8 cellular contexts compared by ENCODE assay signal in the genomic region with DNA sequence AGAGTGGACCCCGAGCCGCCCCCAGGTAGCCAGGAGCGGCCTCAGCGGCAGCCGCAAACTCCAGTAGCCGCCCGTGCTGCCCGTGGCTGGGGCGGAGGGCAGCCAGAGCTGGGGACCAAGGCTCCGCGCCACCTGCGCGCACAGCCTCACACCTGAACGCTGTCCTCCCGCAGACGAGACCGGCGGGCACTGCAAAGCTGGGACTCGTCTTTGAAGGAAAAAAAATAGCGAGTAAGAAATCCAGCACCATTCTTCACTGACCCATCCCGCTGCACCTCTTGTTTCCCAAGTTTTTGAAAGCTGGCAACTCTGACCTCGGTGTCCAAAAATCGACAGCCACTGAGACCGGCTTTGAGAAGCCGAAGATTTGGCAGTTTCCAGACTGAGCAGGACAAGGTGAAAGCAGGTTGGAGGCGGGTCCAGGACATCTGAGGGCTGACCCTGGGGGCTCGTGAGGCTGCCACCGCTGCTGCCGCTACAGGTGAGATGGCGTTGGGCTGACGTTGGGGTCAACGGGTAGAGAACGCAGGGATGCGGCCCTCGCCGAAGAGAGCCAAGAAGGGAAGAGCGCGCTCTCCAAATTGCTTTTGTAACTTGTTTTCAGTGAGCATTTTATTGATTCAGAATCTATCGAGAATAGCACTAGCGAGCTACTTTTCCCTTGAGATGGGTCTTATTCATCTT. TPM values are rescaled to one million over a fixed set of nuclear protein-coding genes. Genes with fewer than 3 reads are reported as not detected.
DNase-seq lines count a peak whose midpoint lies in the region; ATAC-seq, FAIRE-seq and TF ChIP-seq lines count a peak whose summit lies in the region.

No MANE protein-coding gene starts in this region.

- H3K27me3 ChIP-seq in GM06990 (replicated peaks; ENCODE audit: control insufficient read depth, insufficient read depth, low read length) (no peaks in the 10 kb centered on the region), GM23248 (replicated peaks; ENCODE audit: insufficient read depth) (peaks cover 13% of the 10 kb centered on the region), body of pancreas (no peaks in the 10 kb centered on the region), HepG2 (ENCODE audit: control insufficient read depth in 1 of 2, insufficient read depth in 2 of 2, low read length in 2 of 2) (peaks cover 1 to 7% of the 10 kb centered on the region in 2 experiments; a peak in 2 of 5 replicates)

- peak; percentile 28 for DNase-seq in GM06990 (ENCODE audit: extremely low read depth, insufficient read length)
- DNase-seq in GM23248 = no peak
- DNase-seq in NAMALWA (ENCODE audit: low spot score) = peak; percentile 39
- DNase-seq in body of pancreas = peak; percentile 33 to 42 (median 38)
- no peak for DNase-seq in HepG2 (ENCODE audit: low spot score)
- peak; percentile 42 for DNase-seq in stimulated activated naive CD8-positive, alpha-beta T cell treated with anti-CD3 and anti-CD28 coated beads, Interleukin-15, Interleukin-2, amounts not matched to agents 100 U/mL and 50 U/mL, for 24 hours
- DNase-seq in NCI-H446 treated with DMSO at 0.1 percent for 48 hours (lab: John Stamatoyannopoulos, UW) = no peak
- no peak for DNase-seq in middle frontal gyrus (ENCODE audit: extremely low spot score, low spot score)

- no peaks in the 10 kb centered on the region for H3K36me3 ChIP-seq in GM06990 (ENCODE audit: control insufficient read depth, insufficient read depth, low read length)
- H3K36me3 ChIP-seq in GM23248 (ENCODE audit: low read depth) = no peaks in the 10 kb centered on the region
- no peaks in the 10 kb centered on the region for H3K36me3 ChIP-seq in body of pancreas (replicated peaks in 1 of 2; ENCODE audit: insufficient read depth in 1 of 2, low read depth in 2 of 2)
- no peaks in the 10 kb centered on the region for H3K36me3 ChIP-seq in HepG2 (replicated peaks in 1 of 2; ENCODE audit: control insufficient read depth in 1 of 2, insufficient read depth in 2 of 2, low read length in 2 of 2)

- H3K27ac ChIP-seq in GM23248 (no peak overlapping the region), body of pancreas (peak overlapping the region; percentile 37 to 95 (median 89)), HepG2 (ENCODE audit: extremely low read length, insufficient read depth, low read length) (no peak overlapping the region)

- BruUV-seq in HepG2 (replicated peaks; lab: Mats Ljungman, UMichigan) = no TSS peak

- H3K79me2 ChIP-seq in GM23248 (ENCODE audit: insufficient read depth) (no peaks in the 10 kb centered on the region), HepG2 (ENCODE audit: insufficient read depth, low read length) (no peaks in the 10 kb centered on the region)

- H3K9ac ChIP-seq in GM23248 = no peak overlapping the region
- no peak overlapping the region for H3K9ac ChIP-seq in HepG2 (ENCODE audit: insufficient read depth, low read depth, low read length)

- intact Hi-C loops in body of pancreas (cut with DNase I) = loop anchor here (5.0 kb wide), 1 partner anchor 968 kb away; no protein-coding TSS in a partner anchor
- intact Hi-C loops in HepG2 (cut with micrococcal nuclease; ENCODE audit: unreplicated experiment) = no loop called here

- H4K20me1 ChIP-seq in GM23248 (ENCODE audit: insufficient read depth) (no peaks in the 10 kb centered on the region), HepG2 (ENCODE audit: insufficient read depth, low read length) (no peaks in the 10 kb centered on the region)

- H3K4me2 ChIP-seq in GM23248 (ENCODE audit: unreplicated experiment) (peak overlapping the region; percentile 85), HepG2 (ENCODE audit: low read depth, low read length) (peak overlapping the region; percentile 86)

- CTCF ChIA-PET in HepG2 (lab: Yijun Ruan, JAX; ENCODE audit: low intra/inter-chr PET ratio, low total read pairs) = no interaction called here

- in situ Hi-C loops in GM23248 (cut with MboI) = loop anchor here (10.0 kb wide), 2 partner anchors 735 to 965 kb away; no protein-coding TSS in a partner anchor
- in situ Hi-C loops in HepG2 (cut with HindIII; ENCODE audit: extremely low pct_ligation_motif_present, low pct_unique_long_range_greater_than_20kb) = loop anchor here (10.0 to 25.0 kb wide), 2 partner anchors 965 to 1093 kb away; no protein-coding TSS in a partner anchor

- H3K9me2 ChIP-seq in GM23248 (ENCODE audit: insufficient read depth) = no peaks in the 10 kb centered on the region

- TF ChIP-seq EP300 in HepG2 (IDR thresholded peaks at IDR 0.05; ENCODE audit: low read depth in 2 of 2, low read length in 2 of 2) = no peak
- TF ChIP-seq EP300 in HepG2 (CRISPR knock-in tag; IDR thresholded peaks at IDR 0.05; ENCODE audit: borderline replicate concordance) = no peak

- no peak for TF ChIP-seq RAD21 in HepG2 (CRISPR knock-in tag; IDR thresholded peaks at IDR 0.05)

- no peaks in the 10 kb centered on the region for H3K9me3 ChIP-seq in GM23248 (ENCODE audit: low read depth)
- H3K9me3 ChIP-seq in body of pancreas = no peaks in the 10 kb centered on the region
- no peaks in the 10 kb centered on the region for H3K9me3 ChIP-seq in HepG2 (ENCODE audit: low read length)

- H2AFZ ChIP-seq in GM23248 (peak overlapping the region; percentile 82), HepG2 (ENCODE audit: low read length) (no peak overlapping the region)

- FAIRE-seq in HepG2 (lab: Jason Lieb, UNC) = no peak

- POLR2A ChIA-PET in HepG2 (lab: Yijun Ruan, JAX) = no interaction called here

- H3K4me3 ChIP-seq in GM06990 (replicated peaks; ENCODE audit: low read depth, low read length) (peak overlapping the region; percentile 71), GM23248 (peak overlapping the region; percentile 76), body of pancreas (peak overlapping the region; percentile 24 to 95), HepG2 (replicated peaks in 1 of 3; ENCODE audit: insufficient read depth in 1 of 3, low read depth in 2 of 3, low read length in 3 of 3) (peak overlapping the region; percentile 61 to 75 (median 64); a peak in 5 of 6 replicates)

- WGBS in GM23248 (ENCODE audit: low coverage in 1 of 2, low lambda C conversion rate in 2 of 2, missing lambda C conversion rate in 2 of 2), 2 experiments = 1 to 2% methylated on average over 39 to 40 of the region's 40 CpGs
- 0 to 1% methylated on average over 25 to 40 of the region's 40 CpGs for WGBS in body of pancreas, 2 donors
- 12% methylated on average over 24 of the region's 40 CpGs for WGBS in HepG2 (ENCODE audit: low lambda C conversion rate)

- peak; percentile 25 for ATAC-seq in body of pancreas
- peak; percentile 84 for ATAC-seq in HepG2
- no peak for ATAC-seq in stimulated activated naive CD8-positive, alpha-beta T cell treated with anti-CD3 and anti-CD28 coated beads, Interleukin-15, Interleukin-2, amounts not matched to agents 100 U/mL and 50 U/mL, for 24 hours

- H3K4me1 ChIP-seq in GM23248 (ENCODE audit: insufficient read depth) = peaks cover 36% of the 10 kb centered on the region
- peaks cover 13% of the 10 kb centered on the region for H3K4me1 ChIP-seq in body of pancreas
- peaks cover 12% of the 10 kb centered on the region; the same call in 1 of the 2 replicates for H3K4me1 ChIP-seq in HepG2 (ENCODE audit: insufficient read depth, low read length)

- no peak for TF ChIP-seq POLR2A in body of pancreas (IDR thresholded peaks at IDR 0.05)
- TF ChIP-seq POLR2A in HepG2 (IDR thresholded peaks at IDR 0.05; ENCODE audit: insufficient read depth in 1 of 2, low read depth in 2 of 2, low read length in 2 of 2) = no peak

- no peak for TF ChIP-seq CTCF in GM06990 (IDR thresholded peaks at IDR 0.05; ENCODE audit: insufficient read depth, low read length, poor library complexity, severe bottlenecking)
- no peak for TF ChIP-seq CTCF in body of pancreas (IDR thresholded peaks at IDR 0.05)
- TF ChIP-seq CTCF in HepG2 (CRISPR knock-in tag; IDR thresholded peaks at IDR 0.05) = no peak

- H3F3A ChIP-seq in GM23248 (ENCODE audit: insufficient read depth) = peaks cover 9% of the 10 kb centered on the region; the same call in 1 of the 2 replicates

RNA-seq across cellular contexts. Expression of a gene that starts 0.4 kb away (rescaled TPM):
- total RNA-seq in GM23248 (2014; rRNA removed; shearing (Covaris generic)) = 0.13 TPM in 1 of 2 replicates, not detected in the other
- 0.41 and 0.46 TPM in 2 replicates for polyA plus RNA-seq in GM23248 (2016; fragmentation: Nextera tagmentation; extraction: Ambion mirVana)
- total RNA-seq in body of pancreas = 10 to 100 TPM; 25.9 to 38.9 TPM
- total RNA-seq in HepG2 (2016; rRNA removed; fragmentation: Illumina TruSeq; extraction: Trizol) = 0.11 TPM in 1 of 2 replicates, not detected in the other
- not detected in 2 replicates for total RNA-seq in HepG2 (2016; cell fraction: cytosol; rRNA removed; fragmentation: Illumina TruSeq; extraction: Trizol; ENCODE audit: low read depth)
- not detected in 2 replicates for total RNA-seq in HepG2 (2016; cell fraction: insoluble cytoplasmic fraction; rRNA removed; fragmentation: Illumina TruSeq; extraction: Trizol)
- total RNA-seq in HepG2 (2016; cell fraction: membrane; rRNA removed; fragmentation: Illumina TruSeq; extraction: Trizol) = not detected in 2 replicates
- total RNA-seq in HepG2 (2016; cell fraction: nucleus; rRNA removed; fragmentation: Illumina TruSeq; extraction: Trizol) = not detected in 2 replicates
- 0.01 and 0.03 TPM in 2 replicates for polyA plus RNA-seq in HepG2 (2011; rRNA removed)
- 0.04 TPM in 1 of 2 replicates, not detected in the other for polyA plus RNA-seq in HepG2 (2011; cell fraction: cytosol; rRNA removed)
- polyA plus RNA-seq in HepG2 (2011; cell fraction: nucleus; rRNA removed) = 0.14 and 0.16 TPM in 2 replicates
- not detected in 2 replicates for polyA plus RNA-seq in HepG2 (2012)
- polyA plus RNA-seq in HepG2 (2016; cell fraction: cytosol; fragmentation: Illumina TruSeq; extraction: Trizol; ENCODE audit: low read depth) = not detected in 2 replicates
- not detected in 2 replicates for polyA plus RNA-seq in HepG2 (2016; cell fraction: insoluble cytoplasmic fraction; fragmentation: Illumina TruSeq; extraction: Trizol; ENCODE audit: low read depth)
- polyA plus RNA-seq in HepG2 (2016; cell fraction: membrane; fragmentation: Illumina TruSeq; extraction: Trizol; ENCODE audit: low read depth) = not detected in 2 replicates
- not detected in 2 replicates for polyA plus RNA-seq in HepG2 (2016; cell fraction: nucleus; fragmentation: Illumina TruSeq; extraction: Trizol; ENCODE audit: insufficient read depth, low read depth)
- 2.9 TPM in 1 of 2 replicates, not detected in the other for polyA minus RNA-seq in HepG2 (2011; rRNA and poly(A)+ RNA removed; ENCODE audit: low replicate concordance)
- not detected in 2 replicates for polyA minus RNA-seq in HepG2 (2011; cell fraction: cytosol; rRNA and poly(A)+ RNA removed)
- not detected in 2 replicates for polyA minus RNA-seq in HepG2 (2011; cell fraction: nucleus; rRNA and poly(A)+ RNA removed)

Comparison
In these comparisons a context has a peak if more than half of its experiments do, and no peak if none do; other contexts are left out.
1. DNase-seq: peak in GM06990 (single experiment), NAMALWA (single experiment), body of pancreas (4 of 4) and stimulated activated naive CD8-positive, alpha-beta T cell treated with anti-CD3 and anti-CD28 coated beads, Interleukin-15, Interleukin-2, amounts not matched to agents 100 U/mL and 50 U/mL, for 24 hours (single experiment); none in GM23248 (single experiment), HepG2 (single experiment), NCI-H446 treated with DMSO at 0.1 percent for 48 hours (single experiment) and middle frontal gyrus (single experiment).
2. H3K27ac ChIP-seq: peak in body of pancreas (4 of 4); none in GM23248 (single experiment) and HepG2 (single experiment).
3. RNA of a gene that starts 0.4 kb away (total RNA-seq): 25.9 to 38.9 TPM in body of pancreas; 0.11 TPM in HepG2 and 0.13 TPM in GM23248; every median in the first group is over 10 times any median in the second.
4. Peak in every context shown above with its lines, with median percentiles within 50 percentile points of each other: H3K4me3 ChIP-seq.